ENCODE assay signal across 1 cellular context in the genomic region with DNA sequence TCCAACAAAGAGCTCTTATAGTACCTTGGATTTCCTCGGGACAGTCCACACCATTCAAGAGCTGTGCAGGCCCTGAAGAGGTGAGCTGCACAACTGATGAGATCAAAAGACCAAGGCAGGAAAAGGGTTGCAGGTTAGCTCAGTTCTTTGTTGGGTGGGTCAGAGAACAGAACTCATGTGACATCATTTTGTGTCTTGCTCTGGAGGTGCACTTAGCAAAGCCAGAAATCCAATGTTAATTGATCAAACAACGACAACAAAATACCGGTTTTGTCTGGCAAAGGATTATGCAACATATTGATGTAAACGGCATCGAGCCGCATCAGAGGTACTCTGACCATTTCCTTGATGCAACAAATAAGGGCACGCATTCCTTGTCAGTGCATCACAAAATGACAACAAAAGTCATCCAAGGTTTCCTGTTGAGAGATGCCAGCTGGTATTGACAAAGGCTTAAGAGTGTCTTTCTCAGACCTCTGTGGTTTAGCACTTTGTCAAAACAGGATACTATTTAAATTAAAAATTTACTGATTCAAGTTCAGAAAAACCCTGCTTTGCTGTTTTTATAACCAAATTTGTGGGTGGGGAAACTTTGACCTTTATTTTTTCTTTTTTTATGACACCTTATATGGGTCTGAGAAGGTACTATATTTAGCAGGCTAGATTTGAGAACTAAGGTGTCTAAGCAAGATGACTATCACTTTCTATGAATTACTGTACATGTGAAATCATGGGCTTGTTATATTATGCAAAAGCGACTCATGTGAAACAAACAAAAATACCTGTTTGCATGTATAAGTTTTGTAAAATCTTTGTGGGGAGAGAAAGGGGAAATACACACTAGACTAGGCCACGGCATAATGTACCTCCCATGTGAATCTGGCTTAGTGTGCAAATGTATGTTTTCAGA.
TF ChIP-seq lines count a peak whose summit lies in the region.

No MANE protein-coding gene starts in this region.

TF ChIP-seq in HepG2, 621 proteins besides CTCF, POLR2A, EP300 and RAD21 (continued from another document and continues in another):
- no peak for TF ChIP-seq ZNF747 (CRISPR knock-in tag; IDR thresholded peaks at IDR 0.05; ENCODE audit: borderline replicate concordance)
- no peak for TF ChIP-seq LCORL (IDR thresholded peaks at IDR 0.05)
- 0 out of 2 replicates have a peak, but pooled peaks have one; percentile 21 for TF ChIP-seq LCORL (CRISPR knock-in tag; IDR thresholded peaks at IDR 0.05)
- TF ChIP-seq, protein P1, sequence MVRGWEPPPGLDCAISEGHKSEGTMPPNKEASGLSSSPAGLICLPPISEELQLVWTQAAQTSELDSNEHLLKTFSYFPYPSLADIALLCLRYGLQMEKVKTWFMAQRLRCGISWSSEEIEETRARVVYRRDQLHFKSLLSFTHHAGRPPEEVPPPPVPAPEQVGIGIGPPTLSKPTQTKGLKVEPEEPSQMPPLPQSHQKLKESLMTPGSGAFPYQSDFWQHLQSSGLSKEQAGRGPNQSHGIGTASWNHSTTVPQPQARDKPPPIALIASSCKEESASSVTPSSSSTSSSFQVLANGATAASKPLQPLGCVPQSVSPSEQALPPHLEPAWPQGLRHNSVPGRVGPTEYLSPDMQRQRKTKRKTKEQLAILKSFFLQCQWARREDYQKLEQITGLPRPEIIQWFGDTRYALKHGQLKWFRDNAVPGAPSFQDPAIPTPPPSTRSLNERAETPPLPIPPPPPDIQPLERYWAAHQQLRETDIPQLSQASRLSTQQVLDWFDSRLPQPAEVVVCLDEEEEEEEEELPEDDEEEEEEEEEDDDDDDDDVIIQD (CRISPR knock-in tag; IDR thresholded peaks at IDR 0.05; ENCODE audit: low read depth): peak; percentile 52
- TF ChIP-seq PHF21A (CRISPR knock-in tag; IDR thresholded peaks at IDR 0.05): peak; percentile 29; the same call in 1 of the 2 replicates
- TF ChIP-seq, protein P2, sequence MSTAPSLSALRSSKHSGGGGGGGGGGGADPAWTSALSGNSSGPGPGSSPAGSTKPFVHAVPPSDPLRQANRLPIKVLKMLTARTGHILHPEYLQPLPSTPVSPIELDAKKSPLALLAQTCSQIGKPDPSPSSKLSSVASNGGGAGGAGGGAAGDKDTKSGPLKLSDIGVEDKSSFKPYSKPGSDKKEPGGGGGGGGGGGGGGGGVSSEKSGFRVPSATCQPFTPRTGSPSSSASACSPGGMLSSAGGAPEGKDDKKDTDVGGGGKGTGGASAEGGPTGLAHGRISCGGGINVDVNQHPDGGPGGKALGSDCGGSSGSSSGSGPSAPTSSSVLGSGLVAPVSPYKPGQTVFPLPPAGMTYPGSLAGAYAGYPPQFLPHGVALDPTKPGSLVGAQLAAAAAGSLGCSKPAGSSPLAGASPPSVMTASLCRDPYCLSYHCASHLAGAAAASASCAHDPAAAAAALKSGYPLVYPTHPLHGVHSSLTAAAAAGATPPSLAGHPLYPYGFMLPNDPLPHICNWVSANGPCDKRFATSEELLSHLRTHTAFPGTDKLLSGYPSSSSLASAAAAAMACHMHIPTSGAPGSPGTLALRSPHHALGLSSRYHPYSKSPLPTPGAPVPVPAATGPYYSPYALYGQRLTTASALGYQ (CRISPR knock-in tag; IDR thresholded peaks at IDR 0.05): peak; percentile 43; the same call in 1 of the 2 replicates
- TF ChIP-seq FOXM1 (CRISPR knock-in tag; IDR thresholded peaks at IDR 0.05): no peak
- TF ChIP-seq, protein P3, sequence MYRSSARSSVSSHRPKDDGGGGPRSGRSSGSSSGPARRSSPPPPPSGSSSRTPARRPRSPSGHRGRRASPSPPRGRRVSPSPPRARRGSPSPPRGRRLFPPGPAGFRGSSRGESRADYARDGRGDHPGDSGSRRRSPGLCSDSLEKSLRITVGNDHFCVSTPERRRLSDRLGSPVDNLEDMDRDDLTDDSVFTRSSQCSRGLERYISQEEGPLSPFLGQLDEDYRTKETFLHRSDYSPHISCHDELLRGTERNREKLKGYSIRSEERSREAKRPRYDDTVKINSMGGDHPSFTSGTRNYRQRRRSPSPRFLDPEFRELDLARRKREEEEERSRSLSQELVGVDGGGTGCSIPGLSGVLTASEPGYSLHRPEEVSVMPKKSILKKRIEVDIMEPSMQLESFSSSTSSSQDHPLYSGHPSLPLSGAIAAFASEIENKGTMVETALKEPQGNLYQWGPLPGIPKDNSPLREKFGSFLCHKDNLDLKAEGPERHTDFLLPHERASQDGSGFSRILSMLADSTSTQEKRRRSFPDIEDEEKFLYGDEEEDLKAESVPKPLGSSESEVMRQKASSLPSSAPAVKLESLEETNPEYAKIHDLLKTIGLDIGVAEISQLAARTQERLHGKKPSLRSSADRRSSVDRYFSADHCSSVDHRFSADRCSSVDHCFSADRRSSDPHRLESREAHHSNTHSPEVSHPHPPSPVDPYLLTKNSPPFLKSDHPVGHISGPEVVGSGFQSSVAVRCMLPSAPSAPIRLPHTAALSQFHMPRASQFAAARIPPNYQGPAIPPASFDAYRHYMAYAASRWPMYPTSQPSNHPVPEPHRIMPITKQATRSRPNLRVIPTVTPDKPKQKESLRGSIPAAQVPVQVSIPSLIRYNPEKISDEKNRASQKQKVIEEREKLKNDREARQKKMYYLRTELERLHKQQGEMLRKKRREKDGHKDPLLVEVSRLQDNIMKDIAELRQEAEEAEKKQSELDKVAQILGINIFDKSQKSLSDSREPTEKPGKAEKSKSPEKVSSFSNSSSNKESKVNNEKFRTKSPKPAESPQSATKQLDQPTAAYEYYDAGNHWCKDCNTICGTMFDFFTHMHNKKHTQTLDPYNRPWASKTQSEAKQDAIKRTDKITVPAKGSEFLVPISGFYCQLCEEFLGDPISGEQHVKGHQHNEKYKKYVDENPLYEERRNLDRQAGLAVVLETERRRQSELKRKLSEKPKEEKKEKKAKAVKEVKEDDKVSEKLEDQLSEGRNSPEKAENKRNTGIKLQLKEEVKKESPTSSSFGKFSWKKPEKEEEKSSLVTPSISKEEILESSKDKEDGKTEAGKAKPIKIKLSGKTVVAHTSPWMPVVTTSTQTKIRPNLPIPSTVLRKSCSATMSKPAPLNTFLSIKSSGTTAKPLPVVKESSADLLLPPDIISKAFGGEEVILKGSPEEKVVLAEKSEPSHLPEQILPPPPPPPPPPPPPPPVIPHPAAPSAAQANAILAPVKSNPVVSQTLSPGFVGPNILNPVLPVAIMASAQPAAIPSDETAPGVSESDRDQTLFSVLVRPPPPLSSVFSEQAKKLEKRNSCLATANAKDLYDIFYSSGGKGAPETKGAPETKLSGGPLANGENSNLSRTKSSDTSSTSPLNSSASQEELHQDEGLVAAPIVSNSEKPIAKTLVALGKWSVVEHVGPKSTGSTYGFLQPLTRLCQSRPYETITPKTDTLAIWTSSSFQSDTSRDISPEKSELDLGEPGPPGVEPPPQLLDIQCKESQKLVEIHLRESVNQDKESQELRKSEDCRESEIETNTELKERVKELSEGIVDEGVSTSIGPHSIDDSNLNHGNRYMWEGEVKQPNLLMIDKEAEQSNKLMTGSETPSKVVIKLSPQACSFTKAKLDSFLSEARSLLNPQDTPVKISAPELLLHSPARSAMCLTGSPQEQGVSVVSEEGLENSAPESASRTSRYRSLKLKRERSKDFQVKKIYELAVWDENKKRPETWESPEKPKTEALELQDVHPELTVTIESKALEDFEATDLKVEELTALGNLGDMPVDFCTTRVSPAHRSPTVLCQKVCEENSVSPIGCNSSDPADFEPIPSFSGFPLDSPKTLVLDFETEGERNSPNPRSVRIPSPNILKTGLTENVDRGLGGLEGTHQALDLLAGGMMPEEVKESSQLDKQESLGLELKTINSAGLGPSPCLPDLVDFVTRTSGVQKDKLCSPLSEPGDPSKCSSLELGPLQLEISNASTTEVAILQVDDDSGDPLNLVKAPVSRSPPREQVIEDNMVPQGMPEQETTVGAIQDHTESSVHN (CRISPR knock-in tag; IDR thresholded peaks at IDR 0.05): no peak
- no peak for TF ChIP-seq ZKSCAN8 (CRISPR knock-in tag; IDR thresholded peaks at IDR 0.05; ENCODE audit: borderline replicate concordance)
- TF ChIP-seq HDAC2 (CRISPR knock-in tag; IDR thresholded peaks at IDR 0.05): peak; percentile 68
- TF ChIP-seq ZNF614 (CRISPR knock-in tag; IDR thresholded peaks at IDR 0.05; ENCODE audit: borderline replicate concordance): peak; percentile 15; the same call in 1 of the 2 replicates
- TF ChIP-seq HNF4A (CRISPR knock-in tag; IDR thresholded peaks at IDR 0.05): peak; percentile 37
- TF ChIP-seq, protein P4, sequence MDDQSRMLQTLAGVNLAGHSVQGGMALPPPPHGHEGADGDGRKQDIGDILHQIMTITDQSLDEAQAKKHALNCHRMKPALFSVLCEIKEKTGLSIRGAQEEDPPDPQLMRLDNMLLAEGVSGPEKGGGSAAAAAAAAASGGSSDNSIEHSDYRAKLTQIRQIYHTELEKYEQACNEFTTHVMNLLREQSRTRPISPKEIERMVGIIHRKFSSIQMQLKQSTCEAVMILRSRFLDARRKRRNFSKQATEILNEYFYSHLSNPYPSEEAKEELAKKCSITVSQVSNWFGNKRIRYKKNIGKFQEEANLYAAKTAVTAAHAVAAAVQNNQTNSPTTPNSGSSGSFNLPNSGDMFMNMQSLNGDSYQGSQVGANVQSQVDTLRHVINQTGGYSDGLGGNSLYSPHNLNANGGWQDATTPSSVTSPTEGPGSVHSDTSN (CRISPR knock-in tag; IDR thresholded peaks at IDR 0.05; ENCODE audit: borderline replicate concordance): no peak
- TF ChIP-seq CBFB (CRISPR knock-in tag; IDR thresholded peaks at IDR 0.05): peak; percentile 34; the same call in 1 of the 2 replicates
- TF ChIP-seq THAP11 (CRISPR knock-in tag; IDR thresholded peaks at IDR 0.05): 0 out of 2 replicates have a peak, but pooled peaks have one; percentile 17
- 0 out of 2 replicates have a peak, but pooled peaks have one; percentile 39 for TF ChIP-seq MEF2D (CRISPR knock-in tag; IDR thresholded peaks at IDR 0.05)
- TF ChIP-seq ZMAT3 (CRISPR knock-in tag; conservative IDR thresholded peaks at IDR 0.05): 0 out of 2 replicates have a peak, but pooled peaks have one; percentile 38
- TF ChIP-seq WIZ (CRISPR knock-in tag; IDR thresholded peaks at IDR 0.05): no peak
- no peak for TF ChIP-seq FOXA1 (IDR thresholded peaks at IDR 0.05)
- TF ChIP-seq FOXA1 (CRISPR knock-in tag; IDR thresholded peaks at IDR 0.05): peak; percentile 58
- TF ChIP-seq KAT2B (IDR thresholded peaks at IDR 0.05; ENCODE audit: borderline replicate concordance, low read depth, low read length): peak; percentile 54; the same call in 1 of the 2 replicates
- peak; percentile 71 for TF ChIP-seq CREM (IDR thresholded peaks at IDR 0.05)
- TF ChIP-seq CREM (CRISPR knock-in tag; IDR thresholded peaks at IDR 0.05): no peak
- TF ChIP-seq, protein P5, sequence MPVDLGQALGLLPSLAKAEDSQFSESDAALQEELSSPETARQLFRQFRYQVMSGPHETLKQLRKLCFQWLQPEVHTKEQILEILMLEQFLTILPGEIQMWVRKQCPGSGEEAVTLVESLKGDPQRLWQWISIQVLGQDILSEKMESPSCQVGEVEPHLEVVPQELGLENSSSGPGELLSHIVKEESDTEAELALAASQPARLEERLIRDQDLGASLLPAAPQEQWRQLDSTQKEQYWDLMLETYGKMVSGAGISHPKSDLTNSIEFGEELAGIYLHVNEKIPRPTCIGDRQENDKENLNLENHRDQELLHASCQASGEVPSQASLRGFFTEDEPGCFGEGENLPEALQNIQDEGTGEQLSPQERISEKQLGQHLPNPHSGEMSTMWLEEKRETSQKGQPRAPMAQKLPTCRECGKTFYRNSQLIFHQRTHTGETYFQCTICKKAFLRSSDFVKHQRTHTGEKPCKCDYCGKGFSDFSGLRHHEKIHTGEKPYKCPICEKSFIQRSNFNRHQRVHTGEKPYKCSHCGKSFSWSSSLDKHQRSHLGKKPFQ (CRISPR knock-in tag; IDR thresholded peaks at IDR 0.05; ENCODE audit: insufficient replicate concordance): no peak
- TF ChIP-seq, protein P6, sequence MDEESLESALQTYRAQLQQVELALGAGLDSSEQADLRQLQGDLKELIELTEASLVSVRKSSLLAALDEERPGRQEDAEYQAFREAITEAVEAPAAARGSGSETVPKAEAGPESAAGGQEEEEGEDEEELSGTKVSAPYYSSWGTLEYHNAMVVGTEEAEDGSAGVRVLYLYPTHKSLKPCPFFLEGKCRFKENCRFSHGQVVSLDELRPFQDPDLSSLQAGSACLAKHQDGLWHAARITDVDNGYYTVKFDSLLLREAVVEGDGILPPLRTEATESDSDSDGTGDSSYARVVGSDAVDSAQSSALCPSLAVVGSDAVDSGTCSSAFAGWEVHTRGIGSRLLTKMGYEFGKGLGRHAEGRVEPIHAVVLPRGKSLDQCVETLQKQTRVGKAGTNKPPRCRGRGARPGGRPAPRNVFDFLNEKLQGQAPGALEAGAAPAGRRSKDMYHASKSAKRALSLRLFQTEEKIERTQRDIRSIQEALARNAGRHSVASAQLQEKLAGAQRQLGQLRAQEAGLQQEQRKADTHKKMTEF (CRISPR knock-in tag; IDR thresholded peaks at IDR 0.05): peak; percentile 38; the same call in 1 of the 2 replicates
- TF ChIP-seq, protein P7, sequence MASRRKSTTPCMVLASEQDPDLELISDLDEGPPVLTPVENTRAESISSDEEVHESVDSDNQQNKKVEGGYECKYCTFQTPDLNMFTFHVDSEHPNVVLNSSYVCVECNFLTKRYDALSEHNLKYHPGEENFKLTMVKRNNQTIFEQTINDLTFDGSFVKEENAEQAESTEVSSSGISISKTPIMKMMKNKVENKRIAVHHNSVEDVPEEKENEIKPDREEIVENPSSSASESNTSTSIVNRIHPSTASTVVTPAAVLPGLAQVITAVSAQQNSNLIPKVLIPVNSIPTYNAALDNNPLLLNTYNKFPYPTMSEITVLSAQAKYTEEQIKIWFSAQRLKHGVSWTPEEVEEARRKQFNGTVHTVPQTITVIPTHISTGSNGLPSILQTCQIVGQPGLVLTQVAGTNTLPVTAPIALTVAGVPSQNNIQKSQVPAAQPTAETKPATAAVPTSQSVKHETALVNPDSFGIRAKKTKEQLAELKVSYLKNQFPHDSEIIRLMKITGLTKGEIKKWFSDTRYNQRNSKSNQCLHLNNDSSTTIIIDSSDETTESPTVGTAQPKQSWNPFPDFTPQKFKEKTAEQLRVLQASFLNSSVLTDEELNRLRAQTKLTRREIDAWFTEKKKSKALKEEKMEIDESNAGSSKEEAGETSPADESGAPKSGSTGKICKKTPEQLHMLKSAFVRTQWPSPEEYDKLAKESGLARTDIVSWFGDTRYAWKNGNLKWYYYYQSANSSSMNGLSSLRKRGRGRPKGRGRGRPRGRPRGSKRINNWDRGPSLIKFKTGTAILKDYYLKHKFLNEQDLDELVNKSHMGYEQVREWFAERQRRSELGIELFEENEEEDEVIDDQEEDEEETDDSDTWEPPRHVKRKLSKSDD (CRISPR knock-in tag; IDR thresholded peaks at IDR 0.05; ENCODE audit: low read depth): no peak
- TF ChIP-seq SOX6 (IDR thresholded peaks at IDR 0.05): no peak
- TF ChIP-seq SOX6 (CRISPR knock-in tag; IDR thresholded peaks at IDR 0.05): peak; percentile 87
- TF ChIP-seq NCOA2 (CRISPR knock-in tag; IDR thresholded peaks at IDR 0.05): peak; percentile 81
- TF ChIP-seq, protein P8, sequence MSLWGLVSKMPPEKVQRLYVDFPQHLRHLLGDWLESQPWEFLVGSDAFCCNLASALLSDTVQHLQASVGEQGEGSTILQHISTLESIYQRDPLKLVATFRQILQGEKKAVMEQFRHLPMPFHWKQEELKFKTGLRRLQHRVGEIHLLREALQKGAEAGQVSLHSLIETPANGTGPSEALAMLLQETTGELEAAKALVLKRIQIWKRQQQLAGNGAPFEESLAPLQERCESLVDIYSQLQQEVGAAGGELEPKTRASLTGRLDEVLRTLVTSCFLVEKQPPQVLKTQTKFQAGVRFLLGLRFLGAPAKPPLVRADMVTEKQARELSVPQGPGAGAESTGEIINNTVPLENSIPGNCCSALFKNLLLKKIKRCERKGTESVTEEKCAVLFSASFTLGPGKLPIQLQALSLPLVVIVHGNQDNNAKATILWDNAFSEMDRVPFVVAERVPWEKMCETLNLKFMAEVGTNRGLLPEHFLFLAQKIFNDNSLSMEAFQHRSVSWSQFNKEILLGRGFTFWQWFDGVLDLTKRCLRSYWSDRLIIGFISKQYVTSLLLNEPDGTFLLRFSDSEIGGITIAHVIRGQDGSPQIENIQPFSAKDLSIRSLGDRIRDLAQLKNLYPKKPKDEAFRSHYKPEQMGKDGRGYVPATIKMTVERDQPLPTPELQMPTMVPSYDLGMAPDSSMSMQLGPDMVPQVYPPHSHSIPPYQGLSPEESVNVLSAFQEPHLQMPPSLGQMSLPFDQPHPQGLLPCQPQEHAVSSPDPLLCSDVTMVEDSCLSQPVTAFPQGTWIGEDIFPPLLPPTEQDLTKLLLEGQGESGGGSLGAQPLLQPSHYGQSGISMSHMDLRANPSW (CRISPR knock-in tag; IDR thresholded peaks at IDR 0.05; ENCODE audit: borderline replicate concordance): no peak
